Comparison of ENCODE assay signal across 9 cellular contexts in the genomic region with DNA sequence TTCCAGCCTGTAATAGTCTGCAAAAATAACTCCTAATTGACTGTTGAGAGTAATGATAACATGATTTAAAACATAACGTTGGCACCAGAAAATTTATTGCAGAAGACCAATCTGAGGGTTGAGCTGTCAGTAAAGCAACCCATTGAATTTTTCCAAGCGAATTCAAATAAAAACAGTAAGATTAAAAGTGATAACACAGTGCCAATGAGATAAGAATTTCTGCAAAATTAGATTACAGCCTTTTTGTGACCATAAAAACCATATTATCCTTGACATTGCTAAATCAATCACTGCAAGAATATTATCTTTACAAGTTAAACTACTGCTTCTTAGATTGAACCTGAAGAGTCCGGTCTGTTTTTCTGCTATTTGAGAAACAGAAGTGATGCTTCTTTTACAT.
"Had no signal": no experiment of that assay in that cellular context is flagged by ENCODE, and none has a peak within 500 bp of the region (broad histone marks: within the 10 kb centered on the region; RNA-seq: fewer than 3 reads in every experiment).

No MANE protein-coding gene starts in this region.

- H3K4me3 ChIP-seq: GM23248, GM23338, HAP-1 had no signal

- H3K9ac ChIP-seq: GM23248 had no signal

- H3K27ac ChIP-seq: GM23248 had no signal

- ATAC-seq: GM23338, HCT116 had no signal

- H3K4me1 ChIP-seq: HAP-1 had no signal

- H3K36me3 ChIP-seq: HAP-1 had no signal

- H2AFZ ChIP-seq: GM23248, GM23338 had no signal

- H3K9me3 ChIP-seq: HAP-1 had no signal

- DNase-seq: GM23248, GOT3, H7, H9, HCEC 1CT, HFFc6 had no signal

- H3K4me2 ChIP-seq: GM23338 had no signal
